Comparison of ENCODE assay signal across 19 cellular contexts in the genomic region with DNA sequence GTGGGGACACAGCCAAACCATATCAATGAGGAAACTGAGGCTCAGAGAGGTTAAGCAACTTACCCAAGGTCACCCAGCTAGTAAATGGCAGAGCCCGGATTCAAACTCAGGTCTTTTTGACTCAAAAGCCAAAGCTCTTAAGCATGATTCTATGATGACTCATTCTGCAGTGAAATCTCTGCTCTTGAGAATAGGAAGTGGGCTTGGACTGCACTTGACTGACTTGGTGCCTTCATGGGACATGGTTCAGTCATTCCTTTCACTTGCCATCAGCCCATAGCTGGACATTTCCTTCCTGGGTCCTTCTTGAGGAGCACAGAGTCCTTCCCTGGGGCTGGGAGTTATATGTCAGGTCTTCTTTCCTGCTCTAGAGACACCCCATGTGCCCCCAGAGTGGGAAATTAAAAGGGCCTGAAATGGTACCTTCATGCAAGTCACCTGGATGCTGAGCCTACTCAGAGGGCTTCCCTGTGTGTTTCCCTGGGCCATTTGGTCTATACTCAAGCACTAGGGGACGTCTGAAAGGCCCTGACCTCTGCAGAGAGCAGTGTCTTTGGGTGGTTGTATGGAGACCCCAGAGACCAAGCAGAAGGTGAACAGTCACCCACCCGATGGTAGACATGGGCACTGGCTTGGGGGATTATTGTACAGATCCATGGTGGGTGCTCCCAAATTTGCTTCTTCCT.
DNase-seq lines count a peak whose midpoint lies in the region; ATAC-seq, FAIRE-seq and TF ChIP-seq lines count a peak whose summit lies in the region.
"Had no signal": no experiment of that assay in that cellular context is flagged by ENCODE, and none has a peak within 500 bp of the region (broad histone marks: within the 10 kb centered on the region; RNA-seq: fewer than 3 reads in every experiment).

No MANE protein-coding gene starts in this region.

- peak overlapping the region; percentile 49 for H3K4me2 ChIP-seq in PC-3 (ENCODE audit: low read length)

- intact Hi-C loops in PC-3 (cut with micrococcal nuclease), result no loop called here

- H3K27me3 ChIP-seq in PC-3 (ENCODE audit: low read length), result no peaks in the 10 kb centered on the region
- H3K27me3 ChIP-seq in bronchial epithelial cell (ENCODE audit: control insufficient read depth, insufficient read depth, low read length), result no peaks in the 10 kb centered on the region
- H3K27me3 ChIP-seq: Peyer's patch, SJSA1 had no signal

- FAIRE-seq in bronchial epithelial cell (lab: Jason Lieb, UNC), result no peak
- FAIRE-seq: D721Med, GM19239, HepG2 had no signal

- H3K4me3 ChIP-seq in PC-3 (ENCODE audit: low read length) (no peak overlapping the region), bronchial epithelial cell (ENCODE audit: low read depth, low read length) (no peak overlapping the region)
- H3K4me3 ChIP-seq: Peyer's patch, SJSA1 had no signal

- H4K20me1 ChIP-seq in PC-3 (ENCODE audit: low read length), result no peaks in the 10 kb centered on the region

- H3K9me3 ChIP-seq in PC-3 (ENCODE audit: low read length), result 0 out of 2 replicates have a peak, but pooled peaks cover 5% of the 10 kb centered on the region
- H3K9me3 ChIP-seq: Peyer's patch, SJSA1 had no signal

- H3K36me3 ChIP-seq in PC-3 (ENCODE audit: low read depth, low read length) (no peaks in the 10 kb centered on the region), bronchial epithelial cell (ENCODE audit: control insufficient read depth, insufficient read depth, low read length) (no peaks in the 10 kb centered on the region)
- H3K36me3 ChIP-seq: Peyer's patch, SJSA1 had no signal

- no peaks in the 10 kb centered on the region for H3K9me2 ChIP-seq in PC-3 (replicated peaks; ENCODE audit: low read length)

- POLR2A ChIA-PET in PC-3 (lab: Charles Lee; ENCODE audit: unreplicated experiment), result no interaction called here

- DNase-seq in PC-3, result peak; percentile 30
- peak; percentile 4 for DNase-seq in bronchial epithelial cell (ENCODE audit: low read depth)
- peak; percentile 92 for DNase-seq in kidney tubule cell (ENCODE audit: low spot score)
- DNase-seq in germinal center (ENCODE audit: low spot score), result no peak
- DNase-seq in HuH-7 (ENCODE audit: low spot score), result no peak
- DNase-seq in activated CD4-positive, alpha-beta T cell treated with anti-CD3 and anti-CD28 coated beads, Interleukin-2, amount 50 U/mL, for 4 hours, result no peak
- DNase-seq: CD8-positive, alpha-beta T cell; GF-D8; Karpas-422; NCI-H1417; NCI-H1930; NCI-H2171 treated with DMSO at 0.1 percent for 48 hours; NCI-H774; Peyer's patch had no signal

- no peak for ATAC-seq in PC-3
- ATAC-seq in HG02678 (IDR thresholded peaks at IDR 0.05; ENCODE audit: unreplicated experiment), result no peak
- ATAC-seq: CD8-positive, alpha-beta T cell; HepG2 had no signal

- H3K27ac ChIP-seq in PC-3 (ENCODE audit: low read length), result peak overlapping the region; percentile 61
- H3K27ac ChIP-seq: Peyer's patch, SJSA1 had no signal

- H2AFZ ChIP-seq in PC-3 (ENCODE audit: low read length), result no peak overlapping the region

- no peak overlapping the region for H3K9ac ChIP-seq in PC-3 (ENCODE audit: low read length)

- H3K79me2 ChIP-seq in PC-3 (ENCODE audit: low read length), result no peaks in the 10 kb centered on the region

- H3K4me1 ChIP-seq in PC-3 (ENCODE audit: insufficient read depth, low read length), result peaks cover 22% of the 10 kb centered on the region
- H3K4me1 ChIP-seq: Peyer's patch had no signal

- no peaks in the 10 kb centered on the region for H3F3A ChIP-seq in PC-3 (ENCODE audit: low read length, unreplicated experiment)

- CTCF ChIA-PET in PC-3 (lab: Charles Lee), result no interaction called here

- TF ChIP-seq CTCF in PC-3 (conservative IDR thresholded peaks at IDR 0.05; ENCODE audit: low read depth, low read length) (no peak), bronchial epithelial cell (IDR thresholded peaks at IDR 0.05; ENCODE audit: insufficient read depth, low read length, severe bottlenecking) (no peak)

- no TSS peak for BruUV-seq in PC-3 (replicated peaks; lab: Mats Ljungman, UMichigan)

Comparison
In these comparisons a context has a peak if more than half of its experiments do, and no peak if none do; other contexts are left out.
1. DNase-seq: peak in PC-3 (single experiment), bronchial epithelial cell (single experiment) and kidney tubule cell (single experiment); none in germinal center (single experiment), HuH-7 (single experiment) and activated CD4-positive, alpha-beta T cell treated with anti-CD3 and anti-CD28 coated beads, Interleukin-2, amount 50 U/mL, for 4 hours (0 of 2).